24 cellular contexts compared by ENCODE assay signal in genomic region chr9:4420351-4420750, GRCh38.
"Had no signal": no experiment of that assay in that cellular context is flagged by ENCODE, and none has a peak within 500 bp of the region (broad histone marks: within the 10 kb centered on the region; RNA-seq: fewer than 3 reads in every experiment).

No MANE protein-coding gene starts in this region.

- H3K27ac ChIP-seq: dorsolateral prefrontal cortex, esophagus muscularis mucosa, gastroesophageal sphincter, left ventricle myocardium inferior, lower lobe of right lung, neural progenitor cell, ovary, stomach, thoracic aorta, transverse colon had no signal

- FAIRE-seq: small intestine had no signal

- H2AFZ ChIP-seq: neural progenitor cell had no signal

- H3K27me3 ChIP-seq: dorsolateral prefrontal cortex, esophagus muscularis mucosa, gastroesophageal sphincter, neural progenitor cell, ovary, stomach, transverse colon had no signal

- ATAC-seq: gastroesophageal sphincter; left cardiac atrium; lower lobe of right lung; natural killer cell treated with Interleukin-12 subunit alpha and Interleukin-12 subunit beta and Interleukin-15 and Interleukin-18, amount 100 ng/mL, for 72 hours; right cardiac atrium had no signal

- H3K9ac ChIP-seq: neural progenitor cell had no signal

- H3K4me2 ChIP-seq: neural progenitor cell had no signal

- H3K36me3 ChIP-seq: esophagus muscularis mucosa, gastroesophageal sphincter, left ventricle myocardium inferior, lower lobe of right lung, neural progenitor cell, ovary, stomach, thoracic aorta, transverse colon had no signal

- DNase-seq: cortex of kidney; dorsolateral prefrontal cortex; effector CD8-positive, alpha-beta T cell; glutamatergic neuron; islet precursor cell; left cardiac atrium; left ventricle myocardium inferior; lower lobe of right lung; mesenchymal stem cell; midbrain; nucleus accumbens; ovary; right cardiac atrium; small intestine; stimulated activated CD4-positive, alpha-beta T cell treated with anti-CD3 and anti-CD28 coated beads, Interleukin-12 subunit alpha, Interleukin-12 subunit beta, amount 100 ng/mL, for 4 hours; stimulated activated naive CD4-positive, alpha-beta T cell; stomach; substantia nigra; transverse colon had no signal

- H3K4me1 ChIP-seq: gastroesophageal sphincter, left ventricle myocardium inferior, transverse colon had no signal

- H3K9me3 ChIP-seq: esophagus muscularis mucosa, gastroesophageal sphincter, left ventricle myocardium inferior, lower lobe of right lung, ovary, stomach, thoracic aorta, transverse colon had no signal

- H3K4me3 ChIP-seq: dorsolateral prefrontal cortex, esophagus muscularis mucosa, gastroesophageal sphincter, left ventricle myocardium inferior, lower lobe of right lung, neural progenitor cell, ovary, stomach, thoracic aorta, transverse colon had no signal
